In genomic region chr16:30651124-30652004, GRCh38 we compare ENCODE assay signal across 7 cellular contexts. TPM values are rescaled to one million over a fixed set of nuclear protein-coding genes. Genes with fewer than 3 reads are reported as not detected.
DNase-seq lines count a peak whose midpoint lies in the region; ATAC-seq and TF ChIP-seq lines count a peak whose summit lies in the region.

No MANE protein-coding gene starts in this region.

- peak overlapping the region; percentile 71 for H3K4me3 ChIP-seq in WERI-Rb-1 (ENCODE audit: low read depth, low read length)
- peak overlapping the region; percentile 77 to 87 (median 84) for H3K4me3 ChIP-seq in mammary epithelial cell (replicated peaks in 1 of 3; ENCODE audit: insufficient read depth in 1 of 3, low read depth in 2 of 3, low read length in 3 of 3)

- peaks cover 2% of the 10 kb centered on the region for H3K9me3 ChIP-seq in WERI-Rb-1 (ENCODE audit: severe bottlenecking)
- H3K9me3 ChIP-seq in mammary epithelial cell (replicated peaks; ENCODE audit: insufficient read depth, low read length) = no peaks in the 10 kb centered on the region

- H3K27ac ChIP-seq in WERI-Rb-1 (peak overlapping the region; percentile 98), mammary epithelial cell (ENCODE audit: insufficient read depth, low read depth, low read length) (peak overlapping the region; percentile 48)

- dilution Hi-C loops in mammary epithelial cell (cut with HindIII; ENCODE audit: low sequenced_read_pairs) = no loop called here

- ATAC-seq in HG02610 (IDR thresholded peaks at IDR 0.05; ENCODE audit: unreplicated experiment) = peak; percentile 35

- peak overlapping the region; percentile 100 for H2AFZ ChIP-seq in mammary epithelial cell (ENCODE audit: low read depth, low read length)

- DNase-seq in NCI-H146 (lab: John Stamatoyannopoulos, UW) (peak; percentile 68), WERI-Rb-1 (peak; percentile 74), mammary epithelial cell (peak; percentile 52), islet precursor cell (peak; percentile 79)
- DNase-seq in stimulated activated CD4-positive, alpha-beta T cell treated with anti-CD3 and anti-CD28 coated beads, Interleukin-15, amount 100 ng/mL, for 1 hour (ENCODE audit: low read depth in 1 of 2, low spot score in 1 of 2) = peak; percentile 65 to 72

- WGBS in mammary epithelial cell (ENCODE audit: low coverage, missing lambda C conversion rate) = under 1% methylated on average over 32 of the region's 71 CpGs

- peak overlapping the region; percentile 65 for H3K9ac ChIP-seq in mammary epithelial cell (ENCODE audit: insufficient read depth, low read length)

- peaks cover 7% of the 10 kb centered on the region for H3K4me1 ChIP-seq in mammary epithelial cell (ENCODE audit: insufficient read depth, low read length)

- H4K20me1 ChIP-seq in mammary epithelial cell (ENCODE audit: insufficient read depth, low read length) = no peaks in the 10 kb centered on the region

- TF ChIP-seq CTCF in GM12874 (IDR thresholded peaks at IDR 0.05; ENCODE audit: insufficient read depth, low read depth, low read length) = peak; percentile 90
- peak; percentile 77 for TF ChIP-seq CTCF in WERI-Rb-1 (IDR thresholded peaks at IDR 0.05; ENCODE audit: low read depth, low read length)
- peak; percentile 33 to 54 for TF ChIP-seq CTCF in mammary epithelial cell (conservative IDR thresholded peaks at IDR 0.05 in 1 of 2, IDR thresholded peaks at IDR 0.05 in 1 of 2; ENCODE audit: extremely low read depth in 1 of 2, insufficient read depth in 1 of 2, low read depth in 1 of 2, low read length in 2 of 2)

- no TSS peak for BruUV-seq in mammary epithelial cell (replicated peaks; lab: Mats Ljungman, UMichigan)

- H3K27me3 ChIP-seq in WERI-Rb-1 (ENCODE audit: insufficient read depth, low read depth, severe bottlenecking) (no peaks in the 10 kb centered on the region), mammary epithelial cell (ENCODE audit: insufficient read depth, low read length) (no peaks in the 10 kb centered on the region)

- CTCF ChIA-PET in mammary epithelial cell (lab: Charles Lee; ENCODE audit: low non-redundant PET) = interaction anchor here (0.9 kb wide), 1 partner anchor 53 kb away, joined by 6 read pairs; no protein-coding TSS in a partner anchor

- H3K36me3 ChIP-seq in WERI-Rb-1 (peaks cover 36% of the 10 kb centered on the region), mammary epithelial cell (ENCODE audit: insufficient read depth, low read length) (peaks cover 10% of the 10 kb centered on the region)

- in situ Hi-C loops in mammary epithelial cell (cut with MboI; ENCODE audit: low sequenced_read_pairs in 2 of 2) = no loop called here

- intact Hi-C loops in mammary epithelial cell (cut with micrococcal nuclease) = no loop called here

- peaks cover 20% of the 10 kb centered on the region for H3K79me2 ChIP-seq in mammary epithelial cell (ENCODE audit: insufficient read depth, low read length)

- peak overlapping the region; percentile 96 for H3K4me2 ChIP-seq in mammary epithelial cell (ENCODE audit: insufficient read depth, low read depth, low read length)

RNA-seq across cellular contexts. Expression of gene PRR14, which starts 0.6 kb away (rescaled TPM):
- 10 to 100 TPM; 10.2 to 38.5 TPM for total RNA-seq in mammary epithelial cell
- 4.8 TPM for polyA plus RNA-seq in mammary epithelial cell
- 22.0 TPM for polyA minus RNA-seq in mammary epithelial cell

RNA-seq across cellular contexts. Expression of gene FBRS, which starts 6.9 kb away (rescaled TPM):
- total RNA-seq in mammary epithelial cell = 10 to 100 TPM; 20.7 to 60.8 TPM
- polyA plus RNA-seq in mammary epithelial cell = 7.8 TPM
- polyA minus RNA-seq in mammary epithelial cell = 27.2 TPM

RNA-seq across cellular contexts. Expression of gene ZNF689, which starts 41.2 kb away (rescaled TPM):
- total RNA-seq in mammary epithelial cell = 1 to 10 TPM; 6.7 to 7.0 TPM
- 4.7 TPM for polyA plus RNA-seq in mammary epithelial cell
- 9.9 TPM for polyA minus RNA-seq in mammary epithelial cell

RNA-seq across cellular contexts. Expression of gene SRCAP, which starts 47.6 kb away (rescaled TPM):
- total RNA-seq in mammary epithelial cell = 10 to 100 TPM; 20.2 to 46.2 TPM
- polyA plus RNA-seq in mammary epithelial cell = 3.9 TPM
- polyA minus RNA-seq in mammary epithelial cell = 41.0 TPM

Comparison
In these comparisons a context has a peak if more than half of its experiments do, and no peak if none do; other contexts are left out.
1. Peak in every context shown above with its lines: DNase-seq, ATAC-seq, H3K4me3 ChIP-seq and H3K27ac ChIP-seq.